In the genomic region with DNA sequence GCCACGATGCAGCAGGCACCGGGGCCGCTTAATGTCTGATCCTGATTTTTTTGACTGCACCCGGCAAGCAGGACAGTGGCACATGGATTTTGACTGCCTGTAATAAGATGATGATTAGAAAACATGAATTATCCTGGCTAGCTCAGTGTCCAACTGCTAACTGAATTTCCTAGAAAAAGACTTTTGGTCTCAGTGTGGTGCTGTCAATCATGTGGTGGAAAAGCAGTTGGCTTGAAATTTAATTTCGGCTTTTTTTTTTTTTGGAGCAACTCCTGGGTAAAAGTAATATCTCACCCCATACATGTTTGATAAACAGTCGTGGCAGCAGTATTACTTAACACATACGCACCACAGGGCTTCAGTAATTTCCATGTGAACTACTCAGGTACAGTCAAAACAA, we compare ENCODE assay signal across 26 cellular contexts.
A peak's percentile ranks its signal among the peaks of the same experiment; 100 is the strongest.
DNase-seq lines count a peak whose midpoint lies in the region; ATAC-seq, FAIRE-seq and TF ChIP-seq lines count a peak whose summit lies in the region.
"Had no signal": no experiment of that assay in that cellular context is flagged by ENCODE, and none has a peak within 500 bp of the region (broad histone marks: within the 10 kb centered on the region; RNA-seq: fewer than 3 reads in every experiment).

No MANE protein-coding gene starts in this region.

- no peak for TF ChIP-seq CTCF in GM23338 (conservative IDR thresholded peaks at IDR 0.05; ENCODE audit: low read depth in 2 of 2)
- TF ChIP-seq CTCF in H1 (IDR thresholded peaks at IDR 0.05; ENCODE audit: control extremely low read depth in 1 of 3, insufficient read depth in 1 of 3, low read depth in 1 of 3, low read length in 3 of 3), result no peak
- no peak for TF ChIP-seq CTCF in nephron (IDR thresholded peaks at IDR 0.05; ENCODE audit: unreplicated experiment in 3 of 3)

- H3K4me1 ChIP-seq in GM23338 (ENCODE audit: insufficient read depth) (peaks cover 16% of the 10 kb centered on the region), H1 (replicated peaks in 1 of 4; ENCODE audit: control insufficient read depth in 3 of 4, insufficient read depth in 4 of 4, low read length in 3 of 4) (peaks cover 0 to 7% (median 3%) of the 10 kb centered on the region in 4 experiments; a peak in 4 of 7 replicates)
- H3K4me1 ChIP-seq: SJCRH30 had no signal

- H3K36me3 ChIP-seq in GM23338 (ENCODE audit: insufficient read depth) (no peaks in the 10 kb centered on the region), H1 (ENCODE audit: control insufficient read depth in 2 of 4, insufficient read depth in 4 of 4, low read length in 3 of 4) (no peaks in the 10 kb centered on the region)
- H3K36me3 ChIP-seq: SJCRH30 had no signal

- no peak overlapping the region for H2BK5ac ChIP-seq in H1 (ENCODE audit: low read depth, low read length)

- 0 out of 2 replicates have a peak overlapping the region, but pooled peaks have one; percentile 46 for H2BK12ac ChIP-seq in H1 (ENCODE audit: low read depth, low read length)

- H3K79me2 ChIP-seq in GM23338 (replicated peaks; ENCODE audit: insufficient read depth) (no peaks in the 10 kb centered on the region), H1 (ENCODE audit: control insufficient read depth in 1 of 2, insufficient read depth in 2 of 2, low read length in 2 of 2) (no peaks in the 10 kb centered on the region)

- ATAC-seq in GM23338, result peak; percentile 34
- ATAC-seq in esophagus mucosa, result no peak
- ATAC-seq: Right ventricle myocardium inferior, SK-N-SH treated with all-trans-retinoic acid at 6 μM for 48 hours had no signal

- POLR2A ChIA-PET in H1 (lab: Charles Lee; ENCODE audit: partially characterized antibody), result no interaction called here

- no peak overlapping the region for H3K4ac ChIP-seq in H1 (replicated peaks; ENCODE audit: insufficient read length, low read depth, low read length)

- H4K8ac ChIP-seq in H1 (ENCODE audit: extremely low read depth, insufficient read depth, low read length), result no peak overlapping the region

- peak overlapping the region; percentile 41; the same call in 1 of the 2 replicates for H2BK20ac ChIP-seq in H1 (ENCODE audit: low read length)

- no peaks in the 10 kb centered on the region for H3K79me1 ChIP-seq in H1 (ENCODE audit: low read depth, low read length)

- no peak overlapping the region for H3K27ac Mint-ChIP-seq in GM23338
- peak overlapping the region; percentile 69 to 91 (median 71) for H3K27ac Mint-ChIP-seq in nephron
- H3K27ac Mint-ChIP-seq: IgD-negative memory B cell had no signal

- no peak for TF ChIP-seq EP300 in H1 (IDR thresholded peaks at IDR 0.05; ENCODE audit: borderline replicate concordance in 1 of 2, low read depth in 2 of 2, low read length in 2 of 2)

- H3K4me3 ChIP-seq in GM23338 (0 out of 2 replicates have a peak overlapping the region, but pooled peaks have one; percentile 1), H1 (ENCODE audit: extremely low read depth in 1 of 4, insufficient read depth in 2 of 4, low read depth in 3 of 4, low read length in 4 of 4) (0 out of 8 replicates have a peak overlapping the region, but pooled peaks of 1 of the 4 experiments have one; percentile 27)
- H3K4me3 ChIP-seq: PC-9, SJCRH30 had no signal

- no peak overlapping the region for H2AK5ac ChIP-seq in H1 (ENCODE audit: low read depth, low read length)

- CTCF ChIA-PET in H1 (lab: Charles Lee; ENCODE audit: partially characterized antibody), result interaction anchor here (0.9 kb wide), 1 partner anchor 190 kb away, joined by 3 read pairs; no protein-coding TSS in a partner anchor

- H3K9me2 ChIP-seq in GM23338 (ENCODE audit: insufficient read depth), result peaks cover 15% of the 10 kb centered on the region

- H3K36me3 Mint-ChIP-seq in GM23338 (ENCODE audit: low read depth), result 0 out of 3 replicates have a peak, but pooled peaks cover 2% of the 10 kb centered on the region
- H3K36me3 Mint-ChIP-seq in nephron (ENCODE audit: low read depth), result no peaks in the 10 kb centered on the region

- no peak overlapping the region for H4K91ac ChIP-seq in H1 (replicated peaks; ENCODE audit: insufficient read length, low read length)

- no peak overlapping the region for H3K23ac ChIP-seq in H1 (ENCODE audit: insufficient read length)

- no peak for TF ChIP-seq RAD21 in H1 (IDR thresholded peaks at IDR 0.05 in 1 of 2, conservative IDR thresholded peaks at IDR 0.05 in 1 of 2; ENCODE audit: low read depth in 2 of 2, low read length in 2 of 2)

- no peak overlapping the region for H4K5ac ChIP-seq in H1 (ENCODE audit: insufficient read length, low read depth, low read length)

- H3F3A ChIP-seq in GM23338 (replicated peaks; ENCODE audit: low read depth), result no peaks in the 10 kb centered on the region

- H3K4me2 ChIP-seq in GM23338 (peak overlapping the region; percentile 63), H1 (ENCODE audit: insufficient read depth in 1 of 2, low read depth in 2 of 2, low read length in 2 of 2) (peak overlapping the region in 1 of 2 experiments; percentile 2; a peak in 1 of 4 replicates)
- H3K4me2 ChIP-seq: PC-9 had no signal

- peaks cover 24% of the 10 kb centered on the region for H3K27me3 Mint-ChIP-seq in GM23338 (ENCODE audit: insufficient read depth, low read depth, poor library complexity)
- no peaks in the 10 kb centered on the region for H3K27me3 Mint-ChIP-seq in nephron (ENCODE audit: low read depth)
- H3K27me3 Mint-ChIP-seq: IgD-negative memory B cell had no signal

- H3K14ac ChIP-seq in H1 (ENCODE audit: insufficient read length), result no peak overlapping the region

- DNase-seq in GM23338 (ENCODE audit: low spot score) (no peak), LHCN-M2 (ENCODE audit: low read depth) (peak; percentile 69), H1 (ENCODE audit: low read depth in 1 of 2, low spot score in 2 of 2) (no peak), ureter (ENCODE audit: low spot score) (no peak), cerebellar nuclear complex (lab: John Stamatoyannopoulos, UW) (no peak), H54 (ENCODE audit: insufficient read length, low spot score) (no peak)
- DNase-seq: Calu3; DMS79 treated with DMSO at 0.1 percent for 48 hours; GF-D8; HCEC 1CT; NCI-H1092; NCI-H1436; NCI-H187; NCI-H2081 treated with DMSO at 0.1 percent for 48 hours; NCI-H2171 treated with DMSO at 0.1 percent for 48 hours; NCI-H345; NCI-H510A treated with DMSO at 0.1 percent for 48 hours; NK-92 treated with Interleukin-12 subunit alpha and Interleukin-12 subunit beta, amount 100 ng/mL, for 24 hours; PC-9 had no signal

- H3K56ac ChIP-seq in H1 (replicated peaks; ENCODE audit: insufficient read length, low read depth, low read length), result no peak overlapping the region

- no peaks in the 10 kb centered on the region for H3K9me3 ChIP-seq in H1 (ENCODE audit: insufficient read depth in 2 of 2, low read depth in 1 of 2, low read length in 1 of 2)
- H3K9me3 ChIP-seq: SJCRH30 had no signal

- H3K9ac ChIP-seq in H1 (replicated peaks in 1 of 4; ENCODE audit: extremely low read depth in 1 of 4, low read depth in 3 of 4, low read length in 3 of 4), result no peak overlapping the region

- H3K18ac ChIP-seq in H1 (ENCODE audit: extremely low read depth, low read length), result no peak overlapping the region; the same call in 1 of the 2 replicates

- H2BK120ac ChIP-seq in H1 (replicated peaks; ENCODE audit: low read depth, low read length), result peak overlapping the region; percentile 2

- H3K4me3 Mint-ChIP-seq in GM23338 (no peak overlapping the region), nephron (no peak overlapping the region)
- H3K4me3 Mint-ChIP-seq: IgD-negative memory B cell had no signal

- peaks cover 14% of the 10 kb centered on the region for H3K4me1 Mint-ChIP-seq in GM23338
- peaks cover 23% of the 10 kb centered on the region for H3K4me1 Mint-ChIP-seq in nephron

- H3K27me3 ChIP-seq in GM23338 (ENCODE audit: insufficient read depth), result peaks cover 11% of the 10 kb centered on the region; the same call in 1 of the 2 replicates
- H3K27me3 ChIP-seq in H1 (replicated peaks in 1 of 4; ENCODE audit: control insufficient read depth in 3 of 4, extremely low read depth in 1 of 4, insufficient read depth in 3 of 4, low read length in 3 of 4), result peaks cover 0 to 2% (median 0%) of the 10 kb centered on the region in 4 experiments; a peak in 3 of 7 replicates
- H3K27me3 ChIP-seq: SJCRH30 had no signal

- H2AFZ ChIP-seq in GM23338 (no peak overlapping the region), H1 (ENCODE audit: low read length) (no peak overlapping the region)
- H2AFZ ChIP-seq: PC-9 had no signal

- H2BK15ac ChIP-seq in H1 (ENCODE audit: low read length), result no peak overlapping the region

- no peak for TF ChIP-seq POLR2A in H1 (IDR thresholded peaks at IDR 0.05; ENCODE audit: control extremely low read depth in 1 of 2, low read depth in 2 of 2, low read length in 2 of 2)
- no peak for TF ChIP-seq POLR2A in H54 (IDR thresholded peaks at IDR 0.05; ENCODE audit: low read depth, low read length)

- H3K9me3 Mint-ChIP-seq in GM23338, result peaks cover 2% of the 10 kb centered on the region; the same call in 1 of the 3 replicates
- no peaks in the 10 kb centered on the region for H3K9me3 Mint-ChIP-seq in nephron

- FAIRE-seq in H1 (lab: Jason Lieb, UNC) (peak; percentile 7), H54 (lab: Jason Lieb, UNC) (no peak)
- FAIRE-seq: GM12891 had no signal

- H4K20me1 ChIP-seq in GM23338 (replicated peaks; ENCODE audit: insufficient read depth), result no peaks in the 10 kb centered on the region
- no peaks in the 10 kb centered on the region for H4K20me1 ChIP-seq in H1 (replicated peaks in 1 of 2; ENCODE audit: control insufficient read depth in 1 of 2, insufficient read depth in 2 of 2, low read length in 2 of 2)

- no peak overlapping the region for H3K27ac ChIP-seq in GM23338 (ENCODE audit: low read depth)
- H3K27ac ChIP-seq in H1 (ENCODE audit: low read depth, low read length), result no peak overlapping the region
- H3K27ac ChIP-seq: PC-9, SJCRH30 had no signal

- H3K23me2 ChIP-seq in H1 (ENCODE audit: low read depth, low read length), result no peaks in the 10 kb centered on the region

- WGBS in H1 (ENCODE audit: extremely low coverage in 1 of 2, insufficient coverage in 1 of 2, insufficient read length in 1 of 2, insufficient replicate concordance in 2 of 2, low coverage in 1 of 2, low lambda C conversion rate in 2 of 2, missing lambda C conversion rate in 1 of 2), 2 experiments, result 51% methylated on average over 7 of the region's 7 CpGs; no CpG with 5 or more reads in 1 of the 2 experiments

TF ChIP-seq in H1, 55 proteins besides CTCF, POLR2A, EP300 and RAD21 (continues in another document):
- TF ChIP-seq NANOG (IDR thresholded peaks at IDR 0.05; ENCODE audit: insufficient read depth, low read depth, low read length, poor library complexity, severe bottlenecking), result no peak
